Comparison of ENCODE assay signal across 11 cellular contexts in genomic region chr2:8545676-8546318, GRCh38.
DNase-seq lines count a peak whose midpoint lies in the region; ATAC-seq and TF ChIP-seq lines count a peak whose summit lies in the region.
"Had no signal": no experiment of that assay in that cellular context is flagged by ENCODE, and none has a peak within 500 bp of the region (broad histone marks: within the 10 kb centered on the region; RNA-seq: fewer than 3 reads in every experiment).

No MANE protein-coding gene starts in this region.

- H3K36me3 ChIP-seq in BLaER1 (no peaks in the 10 kb centered on the region), GM23248 (ENCODE audit: low read depth) (no peaks in the 10 kb centered on the region)
- H3K36me3 ChIP-seq: neural progenitor cell had no signal

- H3K79me2 ChIP-seq in GM23248 (ENCODE audit: insufficient read depth): no peaks in the 10 kb centered on the region

- peaks cover 1% of the 10 kb centered on the region for H3K27me3 Mint-ChIP-seq in activated CD8-positive, alpha-beta T cell treated with anti-CD3 and anti-CD28 coated beads for 36 hours
- H3K27me3 Mint-ChIP-seq: effector memory CD8-positive, alpha-beta T cell had no signal

- H3K27ac ChIP-seq in BLaER1: peak overlapping the region; percentile 95
- H3K27ac ChIP-seq in GM23248: peak overlapping the region; percentile 11; the same call in 1 of the 2 replicates
- H3K27ac ChIP-seq: C4-2B, neural progenitor cell had no signal

- ATAC-seq in activated CD8-positive, alpha-beta T cell treated with anti-CD3 and anti-CD28 coated beads for 36 hours: no peak
- ATAC-seq in HG03469 (IDR thresholded peaks at IDR 0.05; ENCODE audit: unreplicated experiment) (no peak), GM18505 (IDR thresholded peaks at IDR 0.05; ENCODE audit: unreplicated experiment) (no peak)

- peak overlapping the region; percentile 93 for H3K4me2 ChIP-seq in BLaER1
- peak overlapping the region; percentile 31 for H3K4me2 ChIP-seq in GM23248 (ENCODE audit: unreplicated experiment)
- H3K4me2 ChIP-seq: neural progenitor cell had no signal

- POLR2A ChIA-PET in activated CD8-positive, alpha-beta T cell treated with anti-CD3 and anti-CD28 coated beads for 36 hours (lab: Charles Lee): interaction anchor here (1.1 to 4.7 kb wide), 4 partner anchors 30 to 134 kb away, joined by 3 to 54 read pairs (median 18); partner anchors contain the start of gene ID2

- H3K9ac ChIP-seq in BLaER1: peak overlapping the region; percentile 76
- peak overlapping the region; percentile 33; the same call in 1 of the 2 replicates for H3K9ac ChIP-seq in GM23248
- H3K9ac ChIP-seq: neural progenitor cell had no signal

- H3K9me2 ChIP-seq in GM23248 (ENCODE audit: insufficient read depth): no peaks in the 10 kb centered on the region

- in situ Hi-C loops in GM23248 (cut with MboI): no loop called here

- no peaks in the 10 kb centered on the region for H3K36me3 Mint-ChIP-seq in activated CD8-positive, alpha-beta T cell treated with anti-CD3 and anti-CD28 coated beads for 36 hours (ENCODE audit: low read depth)

- CTCF ChIA-PET in activated CD8-positive, alpha-beta T cell treated with anti-CD3 and anti-CD28 coated beads for 36 hours (lab: Charles Lee): interaction anchor here (1.0 to 2.7 kb wide), 2 partner anchors 36 to 135 kb away, joined by 3 to 8 read pairs; partner anchors contain the start of gene ID2

- no peaks in the 10 kb centered on the region for H3K27me3 ChIP-seq in BLaER1
- H3K27me3 ChIP-seq in GM23248 (replicated peaks; ENCODE audit: insufficient read depth): no peaks in the 10 kb centered on the region
- H3K27me3 ChIP-seq: neural progenitor cell had no signal

- H3F3A ChIP-seq in GM23248 (ENCODE audit: insufficient read depth): peaks cover 18% of the 10 kb centered on the region

- no peak for TF ChIP-seq CTCF in activated CD8-positive, alpha-beta T cell treated with anti-CD3 and anti-CD28 coated beads for 36 hours (IDR thresholded peaks at IDR 0.05)

- H3K4me3 Mint-ChIP-seq in activated CD8-positive, alpha-beta T cell treated with anti-CD3 and anti-CD28 coated beads for 36 hours: no peak overlapping the region
- H3K4me3 Mint-ChIP-seq: neural progenitor cell had no signal

- peaks cover 64% of the 10 kb centered on the region for H3K4me1 Mint-ChIP-seq in activated CD8-positive, alpha-beta T cell treated with anti-CD3 and anti-CD28 coated beads for 36 hours (ENCODE audit: low read depth)

- peaks cover 86% of the 10 kb centered on the region for H3K4me1 ChIP-seq in BLaER1
- peaks cover 24% of the 10 kb centered on the region for H3K4me1 ChIP-seq in GM23248 (ENCODE audit: insufficient read depth)
- H3K4me1 ChIP-seq: neural progenitor cell had no signal

- no peak for TF ChIP-seq POLR2A in GM18505 (IDR thresholded peaks at IDR 0.05; ENCODE audit: borderline replicate concordance, extremely low read depth, insufficient read depth, insufficient read length)

- intact Hi-C loops in activated CD8-positive, alpha-beta T cell treated with anti-CD3 and anti-CD28 coated beads for 36 hours (cut with micrococcal nuclease): loop anchor here (10.0 kb wide), 1 partner anchor 241 kb away; no protein-coding TSS in a partner anchor

- H4K20me1 ChIP-seq in BLaER1 (no peaks in the 10 kb centered on the region), GM23248 (ENCODE audit: insufficient read depth) (no peaks in the 10 kb centered on the region)

- H3K27ac Mint-ChIP-seq in activated CD8-positive, alpha-beta T cell treated with anti-CD3 and anti-CD28 coated beads for 36 hours: peak overlapping the region; percentile 97

- WGBS in GM23248 (ENCODE audit: low coverage in 1 of 2, low lambda C conversion rate in 2 of 2, missing lambda C conversion rate in 2 of 2), 2 experiments: 89 to 91% methylated on average over 14 to 21 of the region's 21 CpGs

- no peaks in the 10 kb centered on the region for H3K9me3 Mint-ChIP-seq in activated CD8-positive, alpha-beta T cell treated with anti-CD3 and anti-CD28 coated beads for 36 hours
- H3K9me3 Mint-ChIP-seq: effector memory CD8-positive, alpha-beta T cell; neural progenitor cell had no signal

- peak overlapping the region; percentile 26; the same call in 1 of the 2 replicates for H2AFZ ChIP-seq in GM23248
- H2AFZ ChIP-seq: neural progenitor cell had no signal

- H3K9me3 ChIP-seq in BLaER1: no peaks in the 10 kb centered on the region
- no peaks in the 10 kb centered on the region for H3K9me3 ChIP-seq in GM23248 (ENCODE audit: low read depth)

- H3K4me3 ChIP-seq in BLaER1: no peak overlapping the region
- H3K4me3 ChIP-seq in GM23248: no peak overlapping the region
- H3K4me3 ChIP-seq: neural progenitor cell had no signal

- DNase-seq in GM23248 (no peak), mesenteric fat pad (ENCODE audit: low spot score) (peak; percentile 83), HCEC 1CT (no peak), SKM-1 (lab: John Stamatoyannopoulos, UW; ENCODE audit: unreplicated experiment) (no peak)
- DNase-seq in activated CD8-positive, alpha-beta T cell treated with anti-CD3 and anti-CD28 coated beads for 36 hours: no peak
